18 cellular contexts compared by ENCODE assay signal in genomic region chr13:92224825-92225224, GRCh38.
DNase-seq lines count a peak whose midpoint lies in the region; ATAC-seq and TF ChIP-seq lines count a peak whose summit lies in the region.
"Had no signal": no experiment of that assay in that cellular context is flagged by ENCODE, and none has a peak within 500 bp of the region (broad histone marks: within the 10 kb centered on the region; RNA-seq: fewer than 3 reads in every experiment).

No MANE protein-coding gene starts in this region.

- peak; percentile 35 for ATAC-seq in Right ventricle myocardium inferior
- ATAC-seq in left colon, result peak; percentile 54
- ATAC-seq: HepG2 had no signal

- no peak for TF ChIP-seq CTCF in stomach (IDR thresholded peaks at IDR 0.05)

- no peak overlapping the region for H3K4me3 ChIP-seq in thymus (ENCODE audit: low read length)
- no peak overlapping the region for H3K4me3 ChIP-seq in stomach
- H3K4me3 ChIP-seq: adrenal gland, SJCRH30 had no signal

- intact Hi-C loops in Right ventricle myocardium inferior (cut with DNase I), result no loop called here
- intact Hi-C loops in cardiac septum (cut with DNase I), result no loop called here
- intact Hi-C loops in left colon (cut with DNase I, micrococcal nuclease), result no loop called here
- intact Hi-C loops in stomach (cut with DNase I; ENCODE audit: low total_unique reads), result no loop called here

- no peak for TF ChIP-seq POLR2A in stomach (IDR thresholded peaks at IDR 0.05)

- DNase-seq in Right ventricle myocardium inferior (ENCODE audit: missing footprints), result no peak
- no peak for DNase-seq in cardiac septum (ENCODE audit: low spot score)
- DNase-seq in SKM-1 (lab: John Stamatoyannopoulos, UW; ENCODE audit: unreplicated experiment), result peak; percentile 77
- DNase-seq in left colon, result peak in 1 of 2 donors; percentile 27
- no peak for DNase-seq in stomach
- no peak for DNase-seq in dedifferentiated amniotic fluid mesenchymal stem cell (ENCODE audit: extremely low spot score)
- no peak for DNase-seq in CD1c-positive myeloid dendritic cell (ENCODE audit: extremely low spot score)
- DNase-seq: activated CD4-positive, alpha-beta T cell treated with anti-CD3 and anti-CD28 coated beads, Interleukin-2, amount 50 U/mL, for 4 hours; activated effector memory CD4-positive, alpha-beta T cell treated with Interleukin-2 at 50 U/mL for 16 hours; COR-L47; NCI-H146; NCI-H2171; PC-3; substantia nigra had no signal

- no peak for TF ChIP-seq EP300 in stomach (IDR thresholded peaks at IDR 0.05)

- H3K27ac ChIP-seq in thymus (ENCODE audit: low read depth) (peak overlapping the region; percentile 8), stomach (peak overlapping the region in 1 of 5 donors; percentile 33)
- H3K27ac ChIP-seq: adrenal gland, SJCRH30 had no signal

- H3K4me1 ChIP-seq in thymus (ENCODE audit: control insufficient read depth, insufficient read depth, low read length) (no peaks in the 10 kb centered on the region), stomach (no peaks in the 10 kb centered on the region)
- H3K4me1 ChIP-seq: adrenal gland had no signal

- H3K36me3 ChIP-seq in thymus (ENCODE audit: control insufficient read depth, insufficient read depth) (no peaks in the 10 kb centered on the region), stomach (no peaks in the 10 kb centered on the region)
- H3K36me3 ChIP-seq: adrenal gland, SJCRH30 had no signal

- no peaks in the 10 kb centered on the region for H3K9me3 ChIP-seq in thymus (ENCODE audit: control insufficient read depth)
- H3K9me3 ChIP-seq in stomach, result peaks cover 0 to 5% (median 2%) of the 10 kb centered on the region in 4 donors
- H3K9me3 ChIP-seq: adrenal gland, SJCRH30 had no signal

- no peaks in the 10 kb centered on the region for H3K27me3 ChIP-seq in thymus (ENCODE audit: control insufficient read depth, insufficient read depth)
- no peaks in the 10 kb centered on the region for H3K27me3 ChIP-seq in stomach
- H3K27me3 ChIP-seq: adrenal gland, SJCRH30 had no signal
